Comparison of ENCODE assay signal across 1 cellular context in the genomic region with DNA sequence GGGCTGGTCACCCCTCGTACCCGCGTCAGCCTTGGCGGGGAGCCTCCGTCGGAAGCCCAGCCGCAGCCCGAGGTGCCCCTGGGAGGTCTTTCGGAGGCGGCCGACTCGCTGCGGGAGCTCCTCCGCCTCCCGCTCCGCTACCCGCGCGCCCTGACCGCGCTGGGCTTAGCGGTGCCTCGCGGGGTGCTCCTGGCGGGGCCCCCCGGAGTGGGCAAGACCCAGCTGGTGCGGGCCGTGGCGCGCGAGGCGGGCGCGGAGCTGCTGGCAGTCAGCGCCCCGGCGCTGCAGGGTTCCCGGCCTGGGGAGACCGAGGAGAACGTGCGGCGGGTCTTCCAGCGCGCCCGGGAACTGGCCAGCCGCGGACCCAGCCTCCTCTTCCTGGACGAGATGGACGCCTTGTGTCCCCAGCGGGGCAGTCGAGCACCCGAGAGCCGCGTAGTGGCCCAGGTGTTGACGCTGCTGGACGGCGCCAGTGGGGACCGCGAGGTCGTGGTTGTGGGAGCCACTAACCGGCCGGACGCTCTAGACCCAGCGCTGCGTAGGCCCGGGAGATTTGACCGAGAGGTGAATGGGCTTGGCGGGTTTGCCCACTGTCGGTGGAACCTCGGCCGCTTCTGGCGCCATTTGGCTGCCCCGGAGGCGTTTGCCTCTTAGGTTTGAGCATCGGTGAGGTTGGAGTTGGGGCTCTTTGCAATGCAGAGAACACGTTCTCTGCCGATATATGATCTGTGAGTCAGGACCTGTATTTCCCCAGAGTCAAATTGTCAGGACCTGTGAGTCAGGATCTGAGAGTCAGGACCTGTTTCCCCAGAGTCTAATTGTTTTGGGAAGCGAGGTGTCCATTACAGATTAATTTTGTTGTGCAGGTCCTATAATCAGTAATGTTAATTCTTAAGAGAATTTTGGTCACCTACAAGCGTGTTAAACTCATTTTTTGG.
A peak's percentile ranks its signal among the peaks of the same experiment; 100 is the strongest.
TF ChIP-seq lines count a peak whose summit lies in the region.

No MANE protein-coding gene starts in this region.

TF ChIP-seq in HepG2, 621 proteins besides CTCF, POLR2A, EP300 and RAD21 (continued from another document and continues in another):
- TF ChIP-seq ZNF737 (CRISPR knock-in tag; IDR thresholded peaks at IDR 0.05; ENCODE audit: borderline replicate concordance) (no peak), ZNF20 (CRISPR knock-in tag; IDR thresholded peaks at IDR 0.05) (no peak), RFX1 (IDR thresholded peaks at IDR 0.05) (no peak), RCOR2 (CRISPR knock-in tag; IDR thresholded peaks at IDR 0.05) (no peak), SIX4 (CRISPR knock-in tag; IDR thresholded peaks at IDR 0.05) (no peak), ESRRA (CRISPR knock-in tag; IDR thresholded peaks at IDR 0.05; ENCODE audit: low read depth) (no peak), NR2F6 (IDR thresholded peaks at IDR 0.05) (no peak), NR2F6 (CRISPR knock-in tag; IDR thresholded peaks at IDR 0.05) (no peak), TCF7L2 (IDR thresholded peaks at IDR 0.05; ENCODE audit: low read depth, low read length) (no peak), ZNF775 (CRISPR knock-in tag; IDR thresholded peaks at IDR 0.05; ENCODE audit: borderline replicate concordance) (no peak), ZNF891 (CRISPR knock-in tag; IDR thresholded peaks at IDR 0.05) (peak; percentile 77; the same call in 1 of the 2 replicates), ZNF30 (CRISPR knock-in tag; IDR thresholded peaks at IDR 0.05) (no peak), ZNF382 (CRISPR knock-in tag; IDR thresholded peaks at IDR 0.05; ENCODE audit: borderline replicate concordance) (no peak), ZNF556 (CRISPR knock-in tag; IDR thresholded peaks at IDR 0.05; ENCODE audit: borderline replicate concordance) (no peak), RELA (CRISPR knock-in tag; IDR thresholded peaks at IDR 0.05) (no peak), TBL1XR1 (IDR thresholded peaks at IDR 0.05; ENCODE audit: borderline replicate concordance, low read length, partially characterized antibody) (no peak), HOXA7 (CRISPR knock-in tag; IDR thresholded peaks at IDR 0.05) (no peak), ATAD3A (CRISPR knock-in tag; IDR thresholded peaks at IDR 0.05) (no peak), PAX8 (CRISPR knock-in tag; IDR thresholded peaks at IDR 0.05; ENCODE audit: borderline replicate concordance) (no peak), ZNF530 (CRISPR knock-in tag; IDR thresholded peaks at IDR 0.05; ENCODE audit: low read depth) (no peak), NFATC3 (CRISPR knock-in tag; IDR thresholded peaks at IDR 0.05) (no peak), MBD4 (IDR thresholded peaks at IDR 0.05; ENCODE audit: borderline replicate concordance, low read length) (no peak), NFE2L1 (CRISPR knock-in tag; IDR thresholded peaks at IDR 0.05; ENCODE audit: borderline replicate concordance) (no peak; the same call in 1 of the 2 replicates), HNRNPK (IDR thresholded peaks at IDR 0.05; ENCODE audit: low read depth, low read length, poor library complexity, severe bottlenecking) (no peak), YEATS4 (CRISPR knock-in tag; IDR thresholded peaks at IDR 0.05; ENCODE audit: borderline replicate concordance) (peak; percentile 50; the same call in 1 of the 2 replicates), AGO1 (IDR thresholded peaks at IDR 0.05; ENCODE audit: low read depth, low read length, poor library complexity, severe bottlenecking) (no peak), ZC3H13 (CRISPR knock-in tag; IDR thresholded peaks at IDR 0.05) (peak; percentile 78; the same call in 1 of the 2 replicates)
- TF ChIP-seq, protein P1, sequence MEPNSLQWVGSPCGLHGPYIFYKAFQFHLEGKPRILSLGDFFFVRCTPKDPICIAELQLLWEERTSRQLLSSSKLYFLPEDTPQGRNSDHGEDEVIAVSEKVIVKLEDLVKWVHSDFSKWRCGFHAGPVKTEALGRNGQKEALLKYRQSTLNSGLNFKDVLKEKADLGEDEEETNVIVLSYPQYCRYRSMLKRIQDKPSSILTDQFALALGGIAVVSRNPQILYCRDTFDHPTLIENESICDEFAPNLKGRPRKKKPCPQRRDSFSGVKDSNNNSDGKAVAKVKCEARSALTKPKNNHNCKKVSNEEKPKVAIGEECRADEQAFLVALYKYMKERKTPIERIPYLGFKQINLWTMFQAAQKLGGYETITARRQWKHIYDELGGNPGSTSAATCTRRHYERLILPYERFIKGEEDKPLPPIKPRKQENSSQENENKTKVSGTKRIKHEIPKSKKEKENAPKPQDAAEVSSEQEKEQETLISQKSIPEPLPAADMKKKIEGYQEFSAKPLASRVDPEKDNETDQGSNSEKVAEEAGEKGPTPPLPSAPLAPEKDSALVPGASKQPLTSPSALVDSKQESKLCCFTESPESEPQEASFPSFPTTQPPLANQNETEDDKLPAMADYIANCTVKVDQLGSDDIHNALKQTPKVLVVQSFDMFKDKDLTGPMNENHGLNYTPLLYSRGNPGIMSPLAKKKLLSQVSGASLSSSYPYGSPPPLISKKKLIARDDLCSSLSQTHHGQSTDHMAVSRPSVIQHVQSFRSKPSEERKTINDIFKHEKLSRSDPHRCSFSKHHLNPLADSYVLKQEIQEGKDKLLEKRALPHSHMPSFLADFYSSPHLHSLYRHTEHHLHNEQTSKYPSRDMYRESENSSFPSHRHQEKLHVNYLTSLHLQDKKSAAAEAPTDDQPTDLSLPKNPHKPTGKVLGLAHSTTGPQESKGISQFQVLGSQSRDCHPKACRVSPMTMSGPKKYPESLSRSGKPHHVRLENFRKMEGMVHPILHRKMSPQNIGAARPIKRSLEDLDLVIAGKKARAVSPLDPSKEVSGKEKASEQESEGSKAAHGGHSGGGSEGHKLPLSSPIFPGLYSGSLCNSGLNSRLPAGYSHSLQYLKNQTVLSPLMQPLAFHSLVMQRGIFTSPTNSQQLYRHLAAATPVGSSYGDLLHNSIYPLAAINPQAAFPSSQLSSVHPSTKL (CRISPR knock-in tag; IDR thresholded peaks at IDR 0.05) = no peak
- TF ChIP-seq, protein P2, sequence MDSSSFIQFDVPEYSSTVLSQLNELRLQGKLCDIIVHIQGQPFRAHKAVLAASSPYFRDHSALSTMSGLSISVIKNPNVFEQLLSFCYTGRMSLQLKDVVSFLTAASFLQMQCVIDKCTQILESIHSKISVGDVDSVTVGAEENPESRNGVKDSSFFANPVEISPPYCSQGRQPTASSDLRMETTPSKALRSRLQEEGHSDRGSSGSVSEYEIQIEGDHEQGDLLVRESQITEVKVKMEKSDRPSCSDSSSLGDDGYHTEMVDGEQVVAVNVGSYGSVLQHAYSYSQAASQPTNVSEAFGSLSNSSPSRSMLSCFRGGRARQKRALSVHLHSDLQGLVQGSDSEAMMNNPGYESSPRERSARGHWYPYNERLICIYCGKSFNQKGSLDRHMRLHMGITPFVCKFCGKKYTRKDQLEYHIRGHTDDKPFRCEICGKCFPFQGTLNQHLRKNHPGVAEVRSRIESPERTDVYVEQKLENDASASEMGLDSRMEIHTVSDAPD (CRISPR knock-in tag; IDR thresholded peaks at IDR 0.05) = no peak
- TF ChIP-seq, protein P3, sequence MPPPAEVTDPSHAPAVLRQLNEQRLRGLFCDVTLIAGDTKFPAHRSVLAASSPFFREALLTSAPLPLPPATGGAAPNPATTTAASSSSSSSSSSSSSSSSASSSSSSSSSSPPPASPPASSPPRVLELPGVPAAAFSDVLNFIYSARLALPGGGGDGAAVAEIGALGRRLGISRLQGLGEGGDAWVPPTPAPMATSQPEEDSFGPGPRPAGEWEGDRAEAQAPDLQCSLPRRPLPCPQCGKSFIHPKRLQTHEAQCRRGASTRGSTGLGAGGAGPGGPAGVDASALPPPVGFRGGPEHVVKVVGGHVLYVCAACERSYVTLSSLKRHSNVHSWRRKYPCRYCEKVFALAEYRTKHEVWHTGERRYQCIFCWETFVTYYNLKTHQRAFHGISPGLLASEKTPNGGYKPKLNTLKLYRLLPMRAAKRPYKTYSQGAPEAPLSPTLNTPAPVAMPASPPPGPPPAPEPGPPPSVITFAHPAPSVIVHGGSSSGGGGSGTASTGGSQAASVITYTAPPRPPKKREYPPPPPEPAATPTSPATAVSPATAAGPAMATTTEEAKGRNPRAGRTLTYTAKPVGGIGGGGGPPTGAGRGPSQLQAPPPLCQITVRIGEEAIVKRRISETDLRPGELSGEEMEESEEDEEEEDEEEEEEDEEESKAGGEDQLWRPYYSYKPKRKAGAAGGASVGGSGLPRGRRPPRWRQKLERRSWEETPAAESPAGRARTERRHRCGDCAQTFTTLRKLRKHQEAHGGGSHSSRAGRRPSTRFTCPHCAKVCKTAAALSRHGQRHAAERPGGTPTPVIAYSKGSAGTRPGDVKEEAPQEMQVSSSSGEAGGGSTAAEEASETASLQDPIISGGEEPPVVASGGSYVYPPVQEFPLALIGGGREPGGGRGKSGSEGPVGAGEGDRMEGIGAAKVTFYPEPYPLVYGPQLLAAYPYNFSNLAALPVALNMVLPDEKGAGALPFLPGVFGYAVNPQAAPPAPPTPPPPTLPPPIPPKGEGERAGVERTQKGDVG (CRISPR knock-in tag; IDR thresholded peaks at IDR 0.05; ENCODE audit: borderline replicate concordance) = no peak
- TF ChIP-seq, protein P4, sequence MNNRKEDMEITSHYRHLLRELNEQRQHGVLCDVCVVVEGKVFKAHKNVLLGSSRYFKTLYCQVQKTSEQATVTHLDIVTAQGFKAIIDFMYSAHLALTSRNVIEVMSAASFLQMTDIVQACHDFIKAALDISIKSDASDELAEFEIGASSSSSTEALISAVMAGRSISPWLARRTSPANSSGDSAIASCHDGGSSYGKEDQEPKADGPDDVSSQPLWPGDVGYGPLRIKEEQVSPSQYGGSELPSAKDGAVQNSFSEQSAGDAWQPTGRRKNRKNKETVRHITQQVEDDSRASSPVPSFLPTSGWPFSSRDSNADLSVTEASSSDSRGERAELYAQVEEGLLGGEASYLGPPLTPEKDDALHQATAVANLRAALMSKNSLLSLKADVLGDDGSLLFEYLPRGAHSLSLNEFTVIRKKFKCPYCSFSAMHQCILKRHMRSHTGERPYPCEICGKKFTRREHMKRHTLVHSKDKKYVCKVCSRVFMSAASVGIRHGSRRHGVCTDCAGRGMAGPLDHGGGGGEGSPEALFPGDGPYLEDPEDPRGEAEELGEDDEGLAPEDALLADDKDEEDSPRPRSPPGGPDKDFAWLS (CRISPR knock-in tag; IDR thresholded peaks at IDR 0.05; ENCODE audit: borderline replicate concordance) = no peak
- TF ChIP-seq, protein P5, sequence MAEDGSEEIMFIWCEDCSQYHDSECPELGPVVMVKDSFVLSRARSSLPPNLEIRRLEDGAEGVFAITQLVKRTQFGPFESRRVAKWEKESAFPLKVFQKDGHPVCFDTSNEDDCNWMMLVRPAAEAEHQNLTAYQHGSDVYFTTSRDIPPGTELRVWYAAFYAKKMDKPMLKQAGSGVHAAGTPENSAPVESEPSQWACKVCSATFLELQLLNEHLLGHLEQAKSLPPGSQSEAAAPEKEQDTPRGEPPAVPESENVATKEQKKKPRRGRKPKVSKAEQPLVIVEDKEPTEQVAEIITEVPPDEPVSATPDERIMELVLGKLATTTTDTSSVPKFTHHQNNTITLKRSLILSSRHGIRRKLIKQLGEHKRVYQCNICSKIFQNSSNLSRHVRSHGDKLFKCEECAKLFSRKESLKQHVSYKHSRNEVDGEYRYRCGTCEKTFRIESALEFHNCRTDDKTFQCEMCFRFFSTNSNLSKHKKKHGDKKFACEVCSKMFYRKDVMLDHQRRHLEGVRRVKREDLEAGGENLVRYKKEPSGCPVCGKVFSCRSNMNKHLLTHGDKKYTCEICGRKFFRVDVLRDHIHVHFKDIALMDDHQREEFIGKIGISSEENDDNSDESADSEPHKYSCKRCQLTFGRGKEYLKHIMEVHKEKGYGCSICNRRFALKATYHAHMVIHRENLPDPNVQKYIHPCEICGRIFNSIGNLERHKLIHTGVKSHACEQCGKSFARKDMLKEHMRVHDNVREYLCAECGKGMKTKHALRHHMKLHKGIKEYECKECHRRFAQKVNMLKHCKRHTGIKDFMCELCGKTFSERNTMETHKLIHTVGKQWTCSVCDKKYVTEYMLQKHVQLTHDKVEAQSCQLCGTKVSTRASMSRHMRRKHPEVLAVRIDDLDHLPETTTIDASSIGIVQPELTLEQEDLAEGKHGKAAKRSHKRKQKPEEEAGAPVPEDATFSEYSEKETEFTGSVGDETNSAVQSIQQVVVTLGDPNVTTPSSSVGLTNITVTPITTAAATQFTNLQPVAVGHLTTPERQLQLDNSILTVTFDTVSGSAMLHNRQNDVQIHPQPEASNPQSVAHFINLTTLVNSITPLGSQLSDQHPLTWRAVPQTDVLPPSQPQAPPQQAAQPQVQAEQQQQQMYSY (CRISPR knock-in tag; IDR thresholded peaks at IDR 0.05) = no peak
- TF ChIP-seq, protein P6, sequence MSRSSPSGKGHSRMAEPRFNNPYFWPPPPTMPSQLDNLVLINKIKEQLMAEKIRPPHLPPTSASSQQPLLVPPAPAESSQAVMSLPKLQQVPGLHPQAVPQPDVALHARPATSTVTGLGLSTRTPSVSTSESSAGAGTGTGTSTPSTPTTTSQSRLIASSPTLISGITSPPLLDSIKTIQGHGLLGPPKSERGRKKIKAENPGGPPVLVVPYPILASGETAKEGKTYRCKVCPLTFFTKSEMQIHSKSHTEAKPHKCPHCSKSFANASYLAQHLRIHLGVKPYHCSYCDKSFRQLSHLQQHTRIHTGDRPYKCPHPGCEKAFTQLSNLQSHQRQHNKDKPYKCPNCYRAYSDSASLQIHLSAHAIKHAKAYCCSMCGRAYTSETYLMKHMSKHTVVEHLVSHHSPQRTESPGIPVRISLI (CRISPR knock-in tag; IDR thresholded peaks at IDR 0.05; ENCODE audit: borderline replicate concordance) = no peak
- TF ChIP-seq, protein P7, sequence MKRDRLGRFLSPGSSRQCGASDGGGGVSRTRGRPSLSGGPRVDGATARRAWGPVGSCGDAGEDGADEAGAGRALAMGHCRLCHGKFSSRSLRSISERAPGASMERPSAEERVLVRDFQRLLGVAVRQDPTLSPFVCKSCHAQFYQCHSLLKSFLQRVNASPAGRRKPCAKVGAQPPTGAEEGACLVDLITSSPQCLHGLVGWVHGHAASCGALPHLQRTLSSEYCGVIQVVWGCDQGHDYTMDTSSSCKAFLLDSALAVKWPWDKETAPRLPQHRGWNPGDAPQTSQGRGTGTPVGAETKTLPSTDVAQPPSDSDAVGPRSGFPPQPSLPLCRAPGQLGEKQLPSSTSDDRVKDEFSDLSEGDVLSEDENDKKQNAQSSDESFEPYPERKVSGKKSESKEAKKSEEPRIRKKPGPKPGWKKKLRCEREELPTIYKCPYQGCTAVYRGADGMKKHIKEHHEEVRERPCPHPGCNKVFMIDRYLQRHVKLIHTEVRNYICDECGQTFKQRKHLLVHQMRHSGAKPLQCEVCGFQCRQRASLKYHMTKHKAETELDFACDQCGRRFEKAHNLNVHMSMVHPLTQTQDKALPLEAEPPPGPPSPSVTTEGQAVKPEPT (CRISPR knock-in tag; IDR thresholded peaks at IDR 0.05; ENCODE audit: low read depth) = no peak
- TF ChIP-seq, protein P8, sequence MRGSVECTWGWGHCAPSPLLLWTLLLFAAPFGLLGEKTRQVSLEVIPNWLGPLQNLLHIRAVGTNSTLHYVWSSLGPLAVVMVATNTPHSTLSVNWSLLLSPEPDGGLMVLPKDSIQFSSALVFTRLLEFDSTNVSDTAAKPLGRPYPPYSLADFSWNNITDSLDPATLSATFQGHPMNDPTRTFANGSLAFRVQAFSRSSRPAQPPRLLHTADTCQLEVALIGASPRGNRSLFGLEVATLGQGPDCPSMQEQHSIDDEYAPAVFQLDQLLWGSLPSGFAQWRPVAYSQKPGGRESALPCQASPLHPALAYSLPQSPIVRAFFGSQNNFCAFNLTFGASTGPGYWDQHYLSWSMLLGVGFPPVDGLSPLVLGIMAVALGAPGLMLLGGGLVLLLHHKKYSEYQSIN (CRISPR knock-in tag; IDR thresholded peaks at IDR 0.05; ENCODE audit: borderline replicate concordance) = no peak
- TF ChIP-seq, protein P9, sequence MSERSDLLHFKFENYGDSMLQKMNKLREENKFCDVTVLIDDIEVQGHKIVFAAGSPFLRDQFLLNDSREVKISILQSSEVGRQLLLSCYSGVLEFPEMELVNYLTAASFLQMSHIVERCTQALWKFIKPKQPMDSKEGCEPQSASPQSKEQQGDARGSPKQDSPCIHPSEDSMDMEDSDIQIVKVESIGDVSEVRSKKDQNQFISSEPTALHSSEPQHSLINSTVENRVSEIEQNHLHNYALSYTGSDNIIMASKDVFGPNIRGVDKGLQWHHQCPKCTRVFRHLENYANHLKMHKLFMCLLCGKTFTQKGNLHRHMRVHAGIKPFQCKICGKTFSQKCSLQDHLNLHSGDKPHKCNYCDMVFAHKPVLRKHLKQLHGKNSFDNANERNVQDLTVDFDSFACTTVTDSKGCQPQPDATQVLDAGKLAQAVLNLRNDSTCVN (CRISPR knock-in tag; IDR thresholded peaks at IDR 0.05; ENCODE audit: borderline replicate concordance) = no peak
